22 cellular contexts compared by ENCODE assay signal in genomic region chr15:60652245-60652644, GRCh38.
"Had no signal": no experiment of that assay in that cellular context is flagged by ENCODE, and none has a peak within 500 bp of the region (broad histone marks: within the 10 kb centered on the region; RNA-seq: fewer than 3 reads in every experiment).

No MANE protein-coding gene starts in this region.

- H3K4me3 Mint-ChIP-seq: activated B cell treated with CpG ODN at 0.5 μM for 24 hours; activated CD8-positive, alpha-beta T cell treated with anti-CD3 and anti-CD28 coated beads for 36 hours; activated naive CD4-positive, alpha-beta T cell treated with anti-CD3 and anti-CD28 coated beads for 36 hours; activated naive CD8-positive, alpha-beta T cell treated with anti-CD3 and anti-CD28 coated beads, Interleukin-2, amount 50 U/mL, for 24 hours; neural progenitor cell had no signal

- H3K9me3 ChIP-seq: left lung, right atrium auricular region, upper lobe of right lung had no signal

- H3K27ac ChIP-seq: left lung, neural progenitor cell, right atrium auricular region, upper lobe of right lung had no signal

- H3K4me3 ChIP-seq: left lung, neural progenitor cell, right atrium auricular region, upper lobe of right lung had no signal

- H3K27ac Mint-ChIP-seq: activated B cell treated with CpG ODN at 0.5 μM for 24 hours; activated CD8-positive, alpha-beta T cell treated with anti-CD3 and anti-CD28 coated beads for 36 hours; activated naive CD4-positive, alpha-beta T cell treated with anti-CD3 and anti-CD28 coated beads for 36 hours; activated naive CD8-positive, alpha-beta T cell treated with anti-CD3 and anti-CD28 coated beads, Interleukin-2, amount 50 U/mL, for 24 hours; activated T-helper 2 cell treated with anti-CD3 and anti-CD28 coated beads, Interferon-gamma antibody, Interleukin-2, Interleukin-4, amounts not matched to agents 10 μg/mL and 5 μg/mL and 100 μg/mL, durations not matched to agents 14 hours and 24 hours and 36 hours; neural progenitor cell; progenitor cell of endocrine pancreas had no signal

- ATAC-seq: activated CD8-positive, alpha-beta T cell treated with anti-CD3 and anti-CD28 coated beads for 36 hours; activated naive CD8-positive, alpha-beta T cell treated with anti-CD3 and anti-CD28 coated beads, Interleukin-2, amount 50 U/mL, for 24 hours; left lung; upper lobe of right lung had no signal

- H3K9me3 Mint-ChIP-seq: activated B cell treated with CpG ODN at 0.5 μM for 24 hours; activated CD8-positive, alpha-beta T cell treated with anti-CD3 and anti-CD28 coated beads for 36 hours; activated naive CD4-positive, alpha-beta T cell treated with anti-CD3 and anti-CD28 coated beads for 36 hours; activated naive CD8-positive, alpha-beta T cell treated with anti-CD3 and anti-CD28 coated beads, Interleukin-2, amount 50 U/mL, for 24 hours; activated T-helper 2 cell treated with anti-CD3 and anti-CD28 coated beads, Interferon-gamma antibody, Interleukin-2, Interleukin-4, amounts not matched to agents 10 μg/mL and 5 μg/mL and 100 μg/mL, durations not matched to agents 14 hours and 24 hours and 36 hours; brain; neural progenitor cell had no signal

- H3K27me3 Mint-ChIP-seq: activated CD8-positive, alpha-beta T cell treated with anti-CD3 and anti-CD28 coated beads for 36 hours; activated naive CD8-positive, alpha-beta T cell treated with anti-CD3 and anti-CD28 coated beads, Interleukin-2, amount 50 U/mL, for 24 hours had no signal

- DNase-seq: activated B cell treated with CpG ODN at 0.5 μM for 24 hours; activated CD4-positive, alpha-beta T cell treated with anti-CD3 and anti-CD28 coated beads for 48 hours; activated CD8-positive, alpha-beta T cell treated with anti-CD3 and anti-CD28 coated beads for 36 hours; activated naive CD4-positive, alpha-beta T cell treated with anti-CD3 and anti-CD28 coated beads for 36 hours; activated naive CD8-positive, alpha-beta T cell treated with anti-CD3 and anti-CD28 coated beads, Interleukin-2, amount 50 U/mL, for 24 hours; activated T-cell treated with anti-CD3 and anti-CD28 coated beads, Interleukin-2, amount 50 U/mL, for 1 hour; anterior cingulate cortex; caudate nucleus; foreskin melanocyte; head of caudate nucleus; left lung; mammary epithelial cell; stimulated activated CD4-positive, alpha-beta T cell treated with anti-CD3 and anti-CD28 coated beads, Interleukin-12 subunit alpha, Interleukin-12 subunit beta, amount 100 ng/mL, for 4 hours; stimulated activated CD4-positive, alpha-beta T cell treated with anti-CD3 and anti-CD28 coated beads, Interleukin-1b, Interleukin-23, amount 100 ng/mL, for 48 hours; stimulated activated CD8-positive, alpha-beta memory T cell treated with anti-CD3 and anti-CD28 coated beads, Interleukin-4, amount 100 ng/mL, for 48 hours; stimulated activated naive CD4-positive, alpha-beta T cell; upper lobe of right lung had no signal

- H3K36me3 Mint-ChIP-seq: brain, neural progenitor cell had no signal

- H3K36me3 ChIP-seq: left lung, neural progenitor cell, right atrium auricular region, upper lobe of right lung had no signal

- H3K27me3 ChIP-seq: left lung, neural progenitor cell, right atrium auricular region, upper lobe of right lung had no signal
